Comparison of ENCODE assay signal across 11 cellular contexts in genomic region chr14:52834440-52834842, GRCh38. TPM values are rescaled to one million over a fixed set of nuclear protein-coding genes. Genes with fewer than 3 reads are reported as not detected.
DNase-seq lines count a peak whose midpoint lies in the region; ATAC-seq lines count a peak whose summit lies in the region.
"Had no signal": no experiment of that assay in that cellular context is flagged by ENCODE, and none has a peak within 500 bp of the region (broad histone marks: within the 10 kb centered on the region; RNA-seq: fewer than 3 reads in every experiment).

No MANE protein-coding gene starts in this region.

- no peaks in the 10 kb centered on the region for H3K36me3 Mint-ChIP-seq in effector memory CD8-positive, alpha-beta T cell (ENCODE audit: insufficient read depth)

- H3K9me3 Mint-ChIP-seq in effector memory CD8-positive, alpha-beta T cell: no peaks in the 10 kb centered on the region
- H3K9me3 Mint-ChIP-seq: activated T-helper 17 cell treated with anti-CD3 and anti-CD28 coated beads, Interleukin-2, amount 50 U/mL, for 72 hours had no signal

- no peak overlapping the region for H3K4me3 Mint-ChIP-seq in effector memory CD8-positive, alpha-beta T cell
- H3K4me3 Mint-ChIP-seq: activated T-helper 17 cell treated with anti-CD3 and anti-CD28 coated beads, Interleukin-2, amount 50 U/mL, for 72 hours had no signal

- no peak for ATAC-seq in effector memory CD8-positive, alpha-beta T cell (replicated peaks)
- no peak for ATAC-seq in stimulated activated naive CD8-positive, alpha-beta T cell treated with anti-CD3 and anti-CD28 coated beads, Interleukin-15, Interleukin-2, amounts not matched to agents 100 U/mL and 50 U/mL, for 24 hours
- no peak for ATAC-seq in GM19395 (IDR thresholded peaks at IDR 0.05; ENCODE audit: unreplicated experiment)
- ATAC-seq: activated T-helper 17 cell treated with anti-CD3 and anti-CD28 coated beads, Interleukin-2, amount 50 U/mL, for 72 hours; psoas muscle had no signal

- H3K27ac Mint-ChIP-seq in effector memory CD8-positive, alpha-beta T cell: no peak overlapping the region
- H3K27ac Mint-ChIP-seq: activated T-helper 17 cell treated with anti-CD3 and anti-CD28 coated beads, Interleukin-2, amount 50 U/mL, for 72 hours had no signal

- peak; percentile 8 for DNase-seq in DMS53 treated with DMSO at 0.1 percent for 48 hours (lab: John Stamatoyannopoulos, UW; ENCODE audit: unreplicated experiment)
- peak; percentile 82 for DNase-seq in M059J (ENCODE audit: low read depth)
- peak; percentile 72 for DNase-seq in cerebellar cortex (ENCODE audit: low spot score)
- DNase-seq in myocyte (ENCODE audit: low read depth): peak; percentile 70
- no peak for DNase-seq in effector memory CD8-positive, alpha-beta T cell
- no peak for DNase-seq in stimulated activated naive CD8-positive, alpha-beta T cell treated with anti-CD3 and anti-CD28 coated beads, Interleukin-15, Interleukin-2, amounts not matched to agents 100 U/mL and 50 U/mL, for 24 hours
- no peak for DNase-seq in DMS114 treated with DMSO at 0.1 percent for 48 hours (lab: John Stamatoyannopoulos, UW; ENCODE audit: unreplicated experiment)
- DNase-seq: Kasumi-1, psoas muscle had no signal

- H3K4me1 Mint-ChIP-seq in effector memory CD8-positive, alpha-beta T cell (ENCODE audit: low read depth in 2 of 2): no peaks in the 10 kb centered on the region
- H3K4me1 Mint-ChIP-seq: activated T-helper 17 cell treated with anti-CD3 and anti-CD28 coated beads, Interleukin-2, amount 50 U/mL, for 72 hours had no signal

- peaks cover 3 to 5% of the 10 kb centered on the region in 2 donors for H3K27me3 Mint-ChIP-seq in effector memory CD8-positive, alpha-beta T cell
- H3K27me3 Mint-ChIP-seq: activated T-helper 17 cell treated with anti-CD3 and anti-CD28 coated beads, Interleukin-2, amount 50 U/mL, for 72 hours had no signal

RNA-seq across cellular contexts. Expression of gene GNPNAT1, which starts 43.0 kb away (rescaled TPM):
- total RNA-seq in M059J (2014; rRNA removed; shearing (Covaris generic)): 16.5 and 40.7 TPM in 2 replicates
- 16.5 and 18.5 TPM in 2 replicates for total RNA-seq in myocyte
- polyA plus RNA-seq in myocyte (2012): 15.9 TPM

Comparison
In these comparisons a context has a peak if more than half of its experiments do, and no peak if none do; other contexts are left out.
1. DNase-seq: peak in DMS53 treated with DMSO at 0.1 percent for 48 hours (single experiment), M059J (single experiment), cerebellar cortex (single experiment) and myocyte (single experiment); none in effector memory CD8-positive, alpha-beta T cell (0 of 3), stimulated activated naive CD8-positive, alpha-beta T cell treated with anti-CD3 and anti-CD28 coated beads, Interleukin-15, Interleukin-2, amounts not matched to agents 100 U/mL and 50 U/mL, for 24 hours (single experiment) and DMS114 treated with DMSO at 0.1 percent for 48 hours (single experiment).